19 cellular contexts compared by ENCODE assay signal in genomic region chr11:129947474-129947873, GRCh38. TPM values are rescaled to one million over a fixed set of nuclear protein-coding genes. Genes with fewer than 3 reads are reported as not detected.
DNase-seq lines count a peak whose midpoint lies in the region; ATAC-seq and TF ChIP-seq lines count a peak whose summit lies in the region.
"Had no signal": no experiment of that assay in that cellular context is flagged by ENCODE, and none has a peak within 500 bp of the region (broad histone marks: within the 10 kb centered on the region; RNA-seq: fewer than 3 reads in every experiment).

No MANE protein-coding gene starts in this region.

- no peaks in the 10 kb centered on the region for H3K9me3 Mint-ChIP-seq in progenitor cell of endocrine pancreas (ENCODE audit: low read depth)
- H3K9me3 Mint-ChIP-seq: activated CD4-positive, alpha-beta memory T cell treated with anti-CD3 and anti-CD28 coated beads, Interleukin-2, amount 10 ng/mL, durations not matched to agents 7 days and 5 days had no signal

- peaks cover 77% of the 10 kb centered on the region for H3K4me1 ChIP-seq in OCI-LY7 (ENCODE audit: insufficient read depth, low read length, poor library complexity, severe bottlenecking)
- H3K4me1 ChIP-seq in foreskin keratinocyte: no peaks in the 10 kb centered on the region
- H3K4me1 ChIP-seq in lower lobe of right lung: peaks cover 12% of the 10 kb centered on the region

- H3K27ac Mint-ChIP-seq in progenitor cell of endocrine pancreas: peak overlapping the region; percentile 45
- H3K27ac Mint-ChIP-seq: activated CD4-positive, alpha-beta memory T cell treated with anti-CD3 and anti-CD28 coated beads, Interleukin-2, amount 10 ng/mL, durations not matched to agents 7 days and 5 days had no signal

- no peaks in the 10 kb centered on the region for H3K9me3 ChIP-seq in OCI-LY7 (ENCODE audit: low read length)
- H3K9me3 ChIP-seq in lower lobe of right lung: no peaks in the 10 kb centered on the region
- H3K9me3 ChIP-seq: stomach had no signal

- no peaks in the 10 kb centered on the region for H3K9me2 ChIP-seq in OCI-LY7 (ENCODE audit: insufficient read depth, low read length)

- intact Hi-C loops in OCI-LY7 (cut with micrococcal nuclease; ENCODE audit: unreplicated experiment): loop anchor here (1.0 to 5.0 kb wide), 7 partner anchors 24 to 235 kb away; partner anchors contain the start of gene APLP2
- intact Hi-C loops in lower lobe of right lung (cut with DNase I): no loop called here

- CTCF ChIA-PET in OCI-LY7 (lab: Charles Lee; ENCODE audit: unreplicated experiment): interaction anchor here (0.6 to 2.2 kb wide), 6 partner anchors 11 to 184 kb away, joined by 3 to 21 read pairs (median 4); no protein-coding TSS in a partner anchor

- no peak overlapping the region for H3K4me3 ChIP-seq in H7 (ENCODE audit: insufficient read depth, low read depth, low read length)
- H3K4me3 ChIP-seq in OCI-LY7 (ENCODE audit: low read depth, low read length, poor library complexity, severe bottlenecking): peak overlapping the region; percentile 81
- no peak overlapping the region for H3K4me3 ChIP-seq in lower lobe of right lung
- H3K4me3 ChIP-seq: GM23248, stomach had no signal

- H3K27me3 ChIP-seq in H7 (ENCODE audit: control insufficient read depth, insufficient read depth, low read length): no peaks in the 10 kb centered on the region
- H3K27me3 ChIP-seq in foreskin keratinocyte: no peaks in the 10 kb centered on the region
- no peaks in the 10 kb centered on the region for H3K27me3 ChIP-seq in lower lobe of right lung (ENCODE audit: low read depth)
- H3K27me3 ChIP-seq: stomach had no signal

- DNase-seq in H7 (peak; percentile 72), OCI-LY7 (ENCODE audit: low spot score) (peak; percentile 96), foreskin keratinocyte (no peak), progenitor cell of endocrine pancreas (ENCODE audit: low spot score, unreplicated experiment) (no peak), SKM-1 (lab: John Stamatoyannopoulos, UW; ENCODE audit: unreplicated experiment) (no peak), NCI-H510A treated with DMSO at 0.1 percent for 48 hours (lab: John Stamatoyannopoulos, UW) (no peak), lower lobe of right lung (no peak)
- DNase-seq: activated CD4-positive, alpha-beta memory T cell treated with anti-CD3 and anti-CD28 coated beads, Interleukin-2, amount 10 ng/mL, durations not matched to agents 7 days and 5 days; activated CD4-positive, CD25-positive, alpha-beta regulatory T cell treated with anti-CD3 and anti-CD28 coated beads, Interleukin-2, amount 50 U/mL, for 72 hours; activated gamma-delta T cell treated with Interleukin-2 at 50 U/mL for 16 hours; CD4-positive, CD25-positive, alpha-beta regulatory T cell; effector CD4-positive, alpha-beta T cell; erythroblast; GM23248; left ventricle myocardium superior; MV-4-11; stimulated activated CD4-positive, alpha-beta T cell treated with anti-CD3 and anti-CD28 coated beads, Interleukin-15, amount 100 ng/mL, for 24 hours; stomach; trophoblast cell had no signal

- H3K27ac ChIP-seq in OCI-LY7 (ENCODE audit: low read depth, low read length, poor library complexity, severe bottlenecking): peak overlapping the region; percentile 91
- H3K27ac ChIP-seq in foreskin keratinocyte: no peak overlapping the region
- no peak overlapping the region for H3K27ac ChIP-seq in lower lobe of right lung
- H3K27ac ChIP-seq: GM23248, stomach had no signal

- no peaks in the 10 kb centered on the region for H3K27me3 Mint-ChIP-seq in progenitor cell of endocrine pancreas
- H3K27me3 Mint-ChIP-seq: activated CD4-positive, alpha-beta memory T cell treated with anti-CD3 and anti-CD28 coated beads, Interleukin-2, amount 10 ng/mL, durations not matched to agents 7 days and 5 days; CD4-positive, CD25-positive, alpha-beta regulatory T cell had no signal

- H2AFZ ChIP-seq in OCI-LY7 (ENCODE audit: low read length): no peak overlapping the region; the same call in 1 of the 2 replicates
- H2AFZ ChIP-seq: GM23248 had no signal

- peaks cover 18% of the 10 kb centered on the region for H3K4me1 Mint-ChIP-seq in progenitor cell of endocrine pancreas (ENCODE audit: low read depth)

- no peak for ATAC-seq in foreskin keratinocyte
- no peak for ATAC-seq in lower lobe of right lung
- ATAC-seq: left ventricle myocardium superior had no signal

- TF ChIP-seq CTCF in OCI-LY7 (conservative IDR thresholded peaks at IDR 0.05; ENCODE audit: low read length): peak; percentile 82
- TF ChIP-seq CTCF in foreskin keratinocyte (conservative IDR thresholded peaks at IDR 0.05): peak; percentile 4
- no peak for TF ChIP-seq CTCF in progenitor cell of endocrine pancreas (IDR thresholded peaks at IDR 0.05; ENCODE audit: unreplicated experiment)
- no peak for TF ChIP-seq CTCF in lower lobe of right lung (IDR thresholded peaks at IDR 0.05)

- BruUV-seq in OCI-LY7 (replicated peaks; lab: Mats Ljungman, UMichigan): no TSS peak

- H3K79me2 ChIP-seq in OCI-LY7 (ENCODE audit: insufficient read depth, low read depth, low read length): peaks cover 49% of the 10 kb centered on the region

- H3K36me3 ChIP-seq in H7 (replicated peaks; ENCODE audit: control insufficient read depth, insufficient read depth, low read length) (peaks cover 1% of the 10 kb centered on the region), OCI-LY7 (ENCODE audit: insufficient read depth, low read length) (peaks cover 32% of the 10 kb centered on the region), lower lobe of right lung (peaks cover 22% of the 10 kb centered on the region)

- H4K20me1 ChIP-seq in OCI-LY7 (ENCODE audit: insufficient read depth, low read length): no peaks in the 10 kb centered on the region

- H3K4me2 ChIP-seq in OCI-LY7 (ENCODE audit: low read length): peak overlapping the region; percentile 78

- POLR2A ChIA-PET in OCI-LY7 (lab: Charles Lee): interaction anchor here (1.3 to 6.5 kb wide), 15 partner anchors 9 to 234 kb away, joined by 3 to 88 read pairs (median 12); partner anchors contain the start of genes PRDM10 and ST14

- H3K4me3 Mint-ChIP-seq in progenitor cell of endocrine pancreas (ENCODE audit: low read depth): no peak overlapping the region
- H3K4me3 Mint-ChIP-seq: activated CD4-positive, alpha-beta memory T cell treated with anti-CD3 and anti-CD28 coated beads, Interleukin-2, amount 10 ng/mL, durations not matched to agents 7 days and 5 days; CD4-positive, CD25-positive, alpha-beta regulatory T cell had no signal

- peaks cover 16% of the 10 kb centered on the region for H3K36me3 Mint-ChIP-seq in progenitor cell of endocrine pancreas (ENCODE audit: insufficient read depth)

RNA-seq across cellular contexts. Expression of gene NFRKB, which starts 52.1 kb away (rescaled TPM):
- 33.4 and 41.1 TPM in 2 replicates for total RNA-seq in H7 (2014; rRNA removed; shearing (Covaris generic))
- total RNA-seq in OCI-LY7 (2014; rRNA removed; shearing (Covaris generic)): 22.2 and 31.2 TPM in 2 replicates
- 35.5 and 36.3 TPM in 2 replicates for total RNA-seq in OCI-LY7 (2022)
- total RNA-seq in foreskin keratinocyte: 21.8 and 23.7 TPM in 2 replicates
- 7.2 and 7.5 TPM in 2 replicates for polyA plus RNA-seq in foreskin keratinocyte
- total RNA-seq in progenitor cell of endocrine pancreas: 66.8 and 68.9 TPM in 2 replicates
- 25.5 TPM for total RNA-seq in lower lobe of right lung

RNA-seq across cellular contexts. Expression of gene PRDM10, which starts 55.2 kb away (rescaled TPM):
- total RNA-seq in H7 (2014; rRNA removed; shearing (Covaris generic)): 10.6 and 13.0 TPM in 2 replicates
- 28.7 and 29.8 TPM in 2 replicates for total RNA-seq in OCI-LY7 (2014; rRNA removed; shearing (Covaris generic))
- total RNA-seq in OCI-LY7 (2022): 59.2 and 60.6 TPM in 2 replicates
- 6.1 and 6.5 TPM in 2 replicates for total RNA-seq in foreskin keratinocyte
- 1.2 and 1.5 TPM in 2 replicates for polyA plus RNA-seq in foreskin keratinocyte
- total RNA-seq in progenitor cell of endocrine pancreas: 19.3 and 23.4 TPM in 2 replicates
- total RNA-seq in lower lobe of right lung: 9.5 TPM

Comparison
In these comparisons a context has a peak if more than half of its experiments do, and no peak if none do; other contexts are left out.
1. DNase-seq: peak in H7 (single experiment) and OCI-LY7 (single experiment); none in foreskin keratinocyte (0 of 2), progenitor cell of endocrine pancreas (single experiment), SKM-1 (single experiment), NCI-H510A treated with DMSO at 0.1 percent for 48 hours (single experiment) and lower lobe of right lung (single experiment).
2. CTCF ChIP-seq: peak in OCI-LY7 (single experiment) and foreskin keratinocyte (single experiment); none in progenitor cell of endocrine pancreas (single experiment) and lower lobe of right lung (single experiment).